In genomic region chr2:156306821-156307220, GRCh38 we compare ENCODE assay signal across 26 cellular contexts.
"Had no signal": no experiment of that assay in that cellular context is flagged by ENCODE, and none has a peak within 500 bp of the region (broad histone marks: within the 10 kb centered on the region; RNA-seq: fewer than 3 reads in every experiment).

No MANE protein-coding gene starts in this region.

- H3K27ac ChIP-seq: left ventricle myocardium inferior, ovary, right atrium auricular region, right lobe of liver, testis, tibial artery, upper lobe of right lung had no signal

- H3K36me3 Mint-ChIP-seq: memory B cell; naive thymus-derived CD4-positive, alpha-beta T cell; natural killer cell treated with Interleukin-12 subunit alpha and Interleukin-12 subunit beta and Interleukin-15 and Interleukin-18, amount 100 ng/mL, for 72 hours; stimulated activated memory B cell treated with anti-CD40 and anti-IgM and Interleukin-4, amounts not matched to agents 10 μg/mL and 1 μg/mL and 100 μg/mL, for 72 hours had no signal

- H3K9me3 Mint-ChIP-seq: immature natural killer cell; natural killer cell treated with Interleukin-12 subunit alpha and Interleukin-12 subunit beta and Interleukin-15 and Interleukin-18, amount 100 ng/mL, for 72 hours; stimulated activated memory B cell treated with anti-CD40 and anti-IgM and Interleukin-4, amounts not matched to agents 10 μg/mL and 1 μg/mL and 100 μg/mL, for 72 hours; stimulated activated naive CD8-positive, alpha-beta T cell treated with anti-CD3 and anti-CD28 coated beads, Interleukin-15, amount 100 ng/mL, for 72 hours had no signal

- H3K9me3 ChIP-seq: left ventricle myocardium inferior, mucosa of descending colon, ovary, right atrium auricular region, right lobe of liver, testis, tibial artery, upper lobe of right lung had no signal

- H3K36me3 ChIP-seq: left ventricle myocardium inferior, ovary, right atrium auricular region, right lobe of liver, tibial artery, upper lobe of right lung had no signal

- H3K4me3 Mint-ChIP-seq: immature natural killer cell; memory B cell; naive thymus-derived CD4-positive, alpha-beta T cell; natural killer cell treated with Interleukin-12 subunit alpha and Interleukin-12 subunit beta and Interleukin-15 and Interleukin-18, amount 100 ng/mL, for 72 hours; stimulated activated memory B cell treated with anti-CD40 and anti-IgM and Interleukin-4, amounts not matched to agents 10 μg/mL and 1 μg/mL and 100 μg/mL, for 72 hours; stimulated activated naive CD8-positive, alpha-beta T cell treated with anti-CD3 and anti-CD28 coated beads, Interleukin-15, amount 100 ng/mL, for 72 hours had no signal

- H3K27me3 ChIP-seq: ovary, right atrium auricular region, right lobe of liver, testis, tibial artery had no signal

- H3K4me3 ChIP-seq: left ventricle myocardium inferior, lung, mucosa of descending colon, ovary, right atrium auricular region, right lobe of liver, smooth muscle cell, testis, tibial artery, upper lobe of right lung had no signal

- H3K4me1 ChIP-seq: left ventricle myocardium inferior, right atrium auricular region, testis, tibial artery, upper lobe of right lung had no signal

- H3K27ac Mint-ChIP-seq: immature natural killer cell; memory B cell; naive thymus-derived CD4-positive, alpha-beta T cell; natural killer cell treated with Interleukin-12 subunit alpha and Interleukin-12 subunit beta and Interleukin-15 and Interleukin-18, amount 100 ng/mL, for 72 hours; progenitor cell of endocrine pancreas; stimulated activated memory B cell treated with anti-CD40 and anti-IgM and Interleukin-4, amounts not matched to agents 10 μg/mL and 1 μg/mL and 100 μg/mL, for 72 hours had no signal

- DNase-seq: hypothalamus; immature natural killer cell; left ventricle myocardium inferior; midbrain; mucosa of descending colon; naive thymus-derived CD4-positive, alpha-beta T cell; ovary; right lobe of liver; stimulated activated CD4-positive, alpha-beta T cell treated with anti-CD3 and anti-CD28 coated beads, Interleukin-1b, Interleukin-23, amount 100 ng/mL, for 48 hours; stimulated activated CD4-positive, alpha-beta T cell treated with anti-CD3 and anti-CD28 coated beads, Interleukin-2, amount 100 ng/mL, for 48 hours; stimulated activated CD4-positive, alpha-beta T cell treated with anti-CD3 and anti-CD28 coated beads, Interleukin-4, amount 100 ng/mL, for 4 hours; stimulated activated CD8-positive, alpha-beta memory T cell treated with anti-CD3 and anti-CD28 coated beads, Interleukin-4, amount 100 ng/mL, for 48 hours; stimulated activated naive CD4-positive, alpha-beta T cell treated with Interleukin-2 at 50 U/mL for 16 hours; stimulated activated naive CD8-positive, alpha-beta T cell treated with anti-CD3 and anti-CD28 coated beads, Interleukin-15, amount 100 ng/mL, for 72 hours; substantia nigra; testis; tibial artery; trophoblast cell; upper lobe of right lung had no signal

- ATAC-seq: mucosa of descending colon; naive thymus-derived CD4-positive, alpha-beta T cell; natural killer cell treated with Interleukin-12 subunit alpha and Interleukin-12 subunit beta and Interleukin-15 and Interleukin-18, amount 100 ng/mL, for 72 hours; right lobe of liver; stimulated activated memory B cell treated with anti-CD40 and anti-IgM and Interleukin-4, amounts not matched to agents 10 μg/mL and 1 μg/mL and 100 μg/mL, for 72 hours; stimulated activated naive CD8-positive, alpha-beta T cell treated with anti-CD3 and anti-CD28 coated beads, Interleukin-15, amount 100 ng/mL, for 72 hours; upper lobe of right lung had no signal

- H3K4me1 Mint-ChIP-seq: immature natural killer cell, memory B cell had no signal
